Comparison of ENCODE assay signal across 11 cellular contexts in the genomic region with DNA sequence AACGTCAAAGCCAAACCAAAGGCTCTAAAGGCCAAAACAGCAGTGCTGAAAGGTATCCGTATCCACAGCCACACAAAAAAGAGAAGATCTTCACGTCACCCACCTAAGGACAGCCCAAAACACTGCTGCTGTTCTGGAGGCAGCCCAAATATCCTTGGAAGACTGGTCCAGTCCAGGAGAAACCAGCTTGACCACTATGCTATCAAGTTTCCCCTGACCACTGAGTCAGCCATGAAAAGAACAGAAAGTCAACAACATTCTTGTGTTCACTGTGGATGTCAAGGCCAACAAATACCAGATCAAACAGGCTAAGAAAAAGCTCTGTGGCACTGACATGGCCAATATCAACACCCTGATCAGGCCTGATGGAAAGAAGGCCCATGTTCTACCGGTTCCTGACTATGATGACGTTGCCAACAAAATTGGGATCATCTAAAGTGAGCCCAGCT. TPM values are rescaled to one million over a fixed set of nuclear protein-coding genes. Genes with fewer than 3 reads are reported as not detected.
DNase-seq lines count a peak whose midpoint lies in the region; ATAC-seq and TF ChIP-seq lines count a peak whose summit lies in the region.
"Had no signal": no experiment of that assay in that cellular context is flagged by ENCODE, and none has a peak within 500 bp of the region (broad histone marks: within the 10 kb centered on the region; RNA-seq: fewer than 3 reads in every experiment).

No MANE protein-coding gene starts in this region.

- H3K9me3 ChIP-seq in MG63, result peaks cover 10% of the 10 kb centered on the region
- H3K9me3 ChIP-seq in effector memory CD4-positive, alpha-beta T cell (ENCODE audit: control insufficient read depth, low read length), result peaks cover 3% of the 10 kb centered on the region
- H3K9me3 ChIP-seq: transverse colon had no signal

- H3K27ac Mint-ChIP-seq in naive thymus-derived CD8-positive, alpha-beta T cell, result peak overlapping the region in 9 of 10 donors; percentile 27 to 84 (median 74)

- POLR2A ChIA-PET in naive thymus-derived CD8-positive, alpha-beta T cell (lab: Charles Lee), result no interaction called here

- no peak for ATAC-seq in naive thymus-derived CD8-positive, alpha-beta T cell
- no peak for ATAC-seq in GM21526 (IDR thresholded peaks at IDR 0.05; ENCODE audit: low FRiP score, unreplicated experiment)
- ATAC-seq in GM18870 (IDR thresholded peaks at IDR 0.05; ENCODE audit: unreplicated experiment), result no peak
- ATAC-seq: Panc1 had no signal

- peak overlapping the region in 7 of 10 donors; percentile 2 to 72 (median 38) for H3K4me3 Mint-ChIP-seq in naive thymus-derived CD8-positive, alpha-beta T cell

- H3K36me3 ChIP-seq in MG63, result 0 out of 2 replicates have a peak, but pooled peaks cover 4% of the 10 kb centered on the region
- H3K36me3 ChIP-seq in effector memory CD4-positive, alpha-beta T cell (ENCODE audit: control insufficient read depth, insufficient read depth, low read length), result no peaks in the 10 kb centered on the region
- H3K36me3 ChIP-seq: transverse colon had no signal

- H3K27me3 Mint-ChIP-seq in naive thymus-derived CD8-positive, alpha-beta T cell, result no peaks in the 10 kb centered on the region

- no peak overlapping the region for H3K4me3 ChIP-seq in MG63
- H3K4me3 ChIP-seq in effector memory CD4-positive, alpha-beta T cell (ENCODE audit: insufficient read depth, low read depth, low read length, poor library complexity, severe bottlenecking), result no peak overlapping the region
- H3K4me3 ChIP-seq: transverse colon had no signal

- peak; percentile 32 for DNase-seq in COLO668 (lab: John Stamatoyannopoulos, UW; ENCODE audit: unreplicated experiment)
- DNase-seq in MG63, result peak; percentile 23
- DNase-seq in effector memory CD4-positive, alpha-beta T cell, result no peak
- no peak for DNase-seq in naive thymus-derived CD8-positive, alpha-beta T cell
- no peak for DNase-seq in ecto neural progenitor cell (ENCODE audit: low spot score)
- no peak for DNase-seq in GM20000 (ENCODE audit: low spot score)
- DNase-seq: NCI-H1048, transverse colon had no signal

- H3K9me3 Mint-ChIP-seq in naive thymus-derived CD8-positive, alpha-beta T cell, result peaks cover 0 to 6% (median 0%) of the 10 kb centered on the region in 9 donors

- peaks cover 41% of the 10 kb centered on the region for H3K4me1 ChIP-seq in effector memory CD4-positive, alpha-beta T cell (ENCODE audit: control insufficient read depth, insufficient read depth, low read length, poor library complexity, severe bottlenecking)

- peaks cover 24 to 76% (median 64%) of the 10 kb centered on the region in 4 donors for H3K4me1 Mint-ChIP-seq in naive thymus-derived CD8-positive, alpha-beta T cell

- no peak for TF ChIP-seq CTCF in GM20000 (IDR thresholded peaks at IDR 0.05; ENCODE audit: extremely low read depth, missing control alignments)

- peaks cover 0 to 2% (median 0%) of the 10 kb centered on the region in 3 donors for H3K36me3 Mint-ChIP-seq in naive thymus-derived CD8-positive, alpha-beta T cell

- no peaks in the 10 kb centered on the region for H3K27me3 ChIP-seq in MG63
- H3K27me3 ChIP-seq in effector memory CD4-positive, alpha-beta T cell (replicated peaks; ENCODE audit: control insufficient read depth, insufficient read depth, low read length, poor library complexity, severe bottlenecking), result no peaks in the 10 kb centered on the region
- H3K27me3 ChIP-seq: transverse colon had no signal

- H3K27ac ChIP-seq in effector memory CD4-positive, alpha-beta T cell (ENCODE audit: insufficient read depth, low read length, poor library complexity, severe bottlenecking), result peak overlapping the region; percentile 11
- H3K27ac ChIP-seq: transverse colon had no signal

RNA-seq across cellular contexts. Expression of a gene that starts 32.1 kb away (rescaled TPM):
- 9.5 and 19.4 TPM in 2 replicates for total RNA-seq in MG63 (2014; rRNA removed; shearing (Covaris generic); ENCODE audit: low replicate concordance)
- total RNA-seq in naive thymus-derived CD8-positive, alpha-beta T cell, result 100 to 1,000 TPM in 1 of 2 experiments, 10 to 100 TPM in 1; 92.2 to 105 TPM
- 10 to 100 TPM; 37.4 to 58.0 (median 52.8) TPM for polyA plus RNA-seq in naive thymus-derived CD8-positive, alpha-beta T cell

RNA-seq across cellular contexts. Expression of a gene that starts 32.4 kb away (rescaled TPM):
- total RNA-seq in MG63 (2014; rRNA removed; shearing (Covaris generic); ENCODE audit: low replicate concordance), result 18.7 and 23.1 TPM in 2 replicates
- total RNA-seq in naive thymus-derived CD8-positive, alpha-beta T cell, result 10 to 100 TPM; 55.1 to 55.3 TPM
- polyA plus RNA-seq in naive thymus-derived CD8-positive, alpha-beta T cell, result 10 to 100 TPM; 43.7 to 69.4 (median 57.3) TPM

Comparison
In these comparisons a context has a peak if more than half of its experiments do, and no peak if none do; other contexts are left out.
1. DNase-seq: peak in COLO668 (single experiment) and MG63 (single experiment); none in effector memory CD4-positive, alpha-beta T cell (0 of 3), naive thymus-derived CD8-positive, alpha-beta T cell (0 of 10), ecto neural progenitor cell (single experiment) and GM20000 (single experiment).